ENCODE assay signal across 1 cellular context in genomic region chr19:19490247-19490968, GRCh38.
A peak's percentile ranks its signal among the peaks of the same experiment; 100 is the strongest.
TF ChIP-seq lines count a peak whose summit lies in the region.

No MANE protein-coding gene starts in this region.

TF ChIP-seq in IMR-90, 13 proteins besides CTCF, POLR2A, EP300 and RAD21:
- TF ChIP-seq SMC3 (IDR thresholded peaks at IDR 0.05; ENCODE audit: low read depth, low read length), result peak; percentile 69
- TF ChIP-seq FOS (IDR thresholded peaks at IDR 0.05; ENCODE audit: low read depth, low read length), result no peak
- no peak for TF ChIP-seq CHD1 (IDR thresholded peaks at IDR 0.05; ENCODE audit: low read depth, low read length)
- TF ChIP-seq BHLHE40 (IDR thresholded peaks at IDR 0.05; ENCODE audit: low read depth, low read length), result no peak
- TF ChIP-seq CEBPB (IDR thresholded peaks at IDR 0.05; ENCODE audit: low read depth, low read length), result no peak
- no peak for TF ChIP-seq ELK1 (IDR thresholded peaks at IDR 0.05; ENCODE audit: borderline replicate concordance, low read depth, low read length)
- TF ChIP-seq RFX5 (IDR thresholded peaks at IDR 0.05; ENCODE audit: low read depth, low read length), result no peak
- TF ChIP-seq MXI1 (IDR thresholded peaks at IDR 0.05; ENCODE audit: borderline replicate concordance, low read depth, low read length), result no peak
